In the genomic region with DNA sequence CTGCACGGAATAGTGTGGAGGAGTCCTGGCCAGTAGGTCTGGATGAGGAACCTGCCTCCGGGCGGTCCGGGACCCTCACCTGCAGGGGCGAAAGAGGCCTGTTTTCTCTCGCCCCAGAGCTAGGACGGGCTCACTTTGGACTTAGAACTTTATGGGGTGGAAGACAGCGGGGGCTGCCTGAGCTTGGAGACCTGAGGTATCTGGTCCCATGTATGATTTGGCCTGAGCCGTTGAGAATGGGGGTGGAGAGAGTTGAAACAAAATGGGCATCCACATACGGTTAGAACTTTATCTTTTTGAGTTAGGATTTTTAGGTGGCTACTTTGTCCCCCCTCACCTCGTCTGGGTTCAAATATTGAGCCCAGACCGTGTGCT, we compare ENCODE assay signal across 2 cellular contexts.
TF ChIP-seq lines count a peak whose summit lies in the region.

No MANE protein-coding gene starts in this region.

TF ChIP-seq in GM23338, 12 proteins besides CTCF, POLR2A, EP300 and RAD21 (continued from another document):
- TF ChIP-seq, protein P1, sequence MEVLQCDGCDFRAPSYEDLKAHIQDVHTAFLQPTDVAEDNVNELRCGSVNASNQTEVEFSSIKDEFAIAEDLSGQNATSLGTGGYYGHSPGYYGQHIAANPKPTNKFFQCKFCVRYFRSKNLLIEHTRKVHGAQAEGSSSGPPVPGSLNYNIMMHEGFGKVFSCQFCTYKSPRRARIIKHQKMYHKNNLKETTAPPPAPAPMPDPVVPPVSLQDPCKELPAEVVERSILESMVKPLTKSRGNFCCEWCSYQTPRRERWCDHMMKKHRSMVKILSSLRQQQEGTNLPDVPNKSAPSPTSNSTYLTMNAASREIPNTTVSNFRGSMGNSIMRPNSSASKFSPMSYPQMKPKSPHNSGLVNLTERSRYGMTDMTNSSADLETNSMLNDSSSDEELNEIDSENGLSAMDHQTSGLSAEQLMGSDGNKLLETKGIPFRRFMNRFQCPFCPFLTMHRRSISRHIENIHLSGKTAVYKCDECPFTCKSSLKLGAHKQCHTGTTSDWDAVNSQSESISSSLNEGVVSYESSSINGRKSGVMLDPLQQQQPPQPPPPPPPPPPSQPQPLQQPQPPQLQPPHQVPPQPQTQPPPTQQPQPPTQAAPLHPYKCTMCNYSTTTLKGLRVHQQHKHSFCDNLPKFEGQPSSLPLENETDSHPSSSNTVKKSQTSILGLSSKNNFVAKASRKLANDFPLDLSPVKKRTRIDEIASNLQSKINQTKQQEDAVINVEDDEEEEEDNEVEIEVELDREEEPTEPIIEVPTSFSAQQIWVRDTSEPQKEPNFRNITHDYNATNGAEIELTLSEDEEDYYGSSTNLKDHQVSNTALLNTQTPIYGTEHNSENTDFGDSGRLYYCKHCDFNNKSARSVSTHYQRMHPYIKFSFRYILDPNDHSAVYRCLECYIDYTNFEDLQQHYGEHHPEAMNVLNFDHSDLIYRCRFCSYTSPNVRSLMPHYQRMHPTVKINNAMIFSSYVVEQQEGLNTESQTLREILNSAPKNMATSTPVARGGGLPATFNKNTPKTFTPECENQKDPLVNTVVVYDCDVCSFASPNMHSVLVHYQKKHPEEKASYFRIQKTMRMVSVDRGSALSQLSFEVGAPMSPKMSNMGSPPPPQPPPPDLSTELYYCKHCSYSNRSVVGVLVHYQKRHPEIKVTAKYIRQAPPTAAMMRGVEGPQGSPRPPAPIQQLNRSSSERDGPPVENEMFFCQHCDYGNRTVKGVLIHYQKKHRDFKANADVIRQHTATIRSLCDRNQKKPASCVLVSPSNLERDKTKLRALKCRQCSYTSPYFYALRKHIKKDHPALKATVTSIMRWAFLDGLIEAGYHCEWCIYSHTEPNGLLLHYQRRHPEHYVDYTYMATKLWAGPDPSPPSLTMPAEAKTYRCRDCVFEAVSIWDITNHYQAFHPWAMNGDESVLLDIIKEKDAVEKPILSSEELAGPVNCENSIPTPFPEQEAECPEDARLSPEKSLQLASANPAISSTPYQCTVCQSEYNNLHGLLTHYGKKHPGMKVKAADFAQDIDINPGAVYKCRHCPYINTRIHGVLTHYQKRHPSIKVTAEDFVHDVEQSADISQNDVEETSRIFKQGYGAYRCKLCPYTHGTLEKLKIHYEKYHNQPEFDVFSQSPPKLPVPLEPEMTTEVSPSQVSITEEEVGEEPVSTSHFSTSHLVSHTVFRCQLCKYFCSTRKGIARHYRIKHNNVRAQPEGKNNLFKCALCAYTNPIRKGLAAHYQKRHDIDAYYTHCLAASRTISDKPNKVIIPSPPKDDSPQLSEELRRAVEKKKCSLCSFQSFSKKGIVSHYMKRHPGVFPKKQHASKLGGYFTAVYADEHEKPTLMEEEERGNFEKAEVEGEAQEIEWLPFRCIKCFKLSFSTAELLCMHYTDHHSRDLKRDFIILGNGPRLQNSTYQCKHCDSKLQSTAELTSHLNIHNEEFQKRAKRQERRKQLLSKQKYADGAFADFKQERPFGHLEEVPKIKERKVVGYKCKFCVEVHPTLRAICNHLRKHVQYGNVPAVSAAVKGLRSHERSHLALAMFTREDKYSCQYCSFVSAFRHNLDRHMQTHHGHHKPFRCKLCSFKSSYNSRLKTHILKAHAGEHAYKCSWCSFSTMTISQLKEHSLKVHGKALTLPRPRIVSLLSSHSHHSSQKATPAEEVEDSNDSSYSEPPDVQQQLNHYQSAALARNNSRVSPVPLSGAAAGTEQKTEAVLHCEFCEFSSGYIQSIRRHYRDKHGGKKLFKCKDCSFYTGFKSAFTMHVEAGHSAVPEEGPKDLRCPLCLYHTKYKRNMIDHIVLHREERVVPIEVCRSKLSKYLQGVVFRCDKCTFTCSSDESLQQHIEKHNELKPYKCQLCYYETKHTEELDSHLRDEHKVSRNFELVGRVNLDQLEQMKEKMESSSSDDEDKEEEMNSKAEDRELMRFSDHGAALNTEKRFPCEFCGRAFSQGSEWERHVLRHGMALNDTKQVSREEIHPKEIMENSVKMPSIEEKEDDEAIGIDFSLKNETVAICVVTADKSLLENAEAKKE (CRISPR knock-in tag; IDR thresholded peaks at IDR 0.05), result no peak
- TF ChIP-seq EZH2phosphoT487 (IDR thresholded peaks at IDR 0.05; ENCODE audit: unreplicated experiment) (no peak), STAT1 (IDR thresholded peaks at IDR 0.05; ENCODE audit: unreplicated experiment) (no peak), EZH2 (IDR thresholded peaks at IDR 0.05; ENCODE audit: low read depth, unreplicated experiment) (no peak), ZNF331 (CRISPR knock-in tag; IDR thresholded peaks at IDR 0.05; ENCODE audit: low read depth) (no peak), ZNF114 (CRISPR knock-in tag; IDR thresholded peaks at IDR 0.05) (no peak)
- TF ChIP-seq, protein P2, sequence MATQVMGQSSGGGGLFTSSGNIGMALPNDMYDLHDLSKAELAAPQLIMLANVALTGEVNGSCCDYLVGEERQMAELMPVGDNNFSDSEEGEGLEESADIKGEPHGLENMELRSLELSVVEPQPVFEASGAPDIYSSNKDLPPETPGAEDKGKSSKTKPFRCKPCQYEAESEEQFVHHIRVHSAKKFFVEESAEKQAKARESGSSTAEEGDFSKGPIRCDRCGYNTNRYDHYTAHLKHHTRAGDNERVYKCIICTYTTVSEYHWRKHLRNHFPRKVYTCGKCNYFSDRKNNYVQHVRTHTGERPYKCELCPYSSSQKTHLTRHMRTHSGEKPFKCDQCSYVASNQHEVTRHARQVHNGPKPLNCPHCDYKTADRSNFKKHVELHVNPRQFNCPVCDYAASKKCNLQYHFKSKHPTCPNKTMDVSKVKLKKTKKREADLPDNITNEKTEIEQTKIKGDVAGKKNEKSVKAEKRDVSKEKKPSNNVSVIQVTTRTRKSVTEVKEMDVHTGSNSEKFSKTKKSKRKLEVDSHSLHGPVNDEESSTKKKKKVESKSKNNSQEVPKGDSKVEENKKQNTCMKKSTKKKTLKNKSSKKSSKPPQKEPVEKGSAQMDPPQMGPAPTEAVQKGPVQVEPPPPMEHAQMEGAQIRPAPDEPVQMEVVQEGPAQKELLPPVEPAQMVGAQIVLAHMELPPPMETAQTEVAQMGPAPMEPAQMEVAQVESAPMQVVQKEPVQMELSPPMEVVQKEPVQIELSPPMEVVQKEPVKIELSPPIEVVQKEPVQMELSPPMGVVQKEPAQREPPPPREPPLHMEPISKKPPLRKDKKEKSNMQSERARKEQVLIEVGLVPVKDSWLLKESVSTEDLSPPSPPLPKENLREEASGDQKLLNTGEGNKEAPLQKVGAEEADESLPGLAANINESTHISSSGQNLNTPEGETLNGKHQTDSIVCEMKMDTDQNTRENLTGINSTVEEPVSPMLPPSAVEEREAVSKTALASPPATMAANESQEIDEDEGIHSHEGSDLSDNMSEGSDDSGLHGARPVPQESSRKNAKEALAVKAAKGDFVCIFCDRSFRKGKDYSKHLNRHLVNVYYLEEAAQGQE (IDR thresholded peaks at IDR 0.05; ENCODE audit: unreplicated experiment), result no peak
- TF ChIP-seq, protein P3, sequence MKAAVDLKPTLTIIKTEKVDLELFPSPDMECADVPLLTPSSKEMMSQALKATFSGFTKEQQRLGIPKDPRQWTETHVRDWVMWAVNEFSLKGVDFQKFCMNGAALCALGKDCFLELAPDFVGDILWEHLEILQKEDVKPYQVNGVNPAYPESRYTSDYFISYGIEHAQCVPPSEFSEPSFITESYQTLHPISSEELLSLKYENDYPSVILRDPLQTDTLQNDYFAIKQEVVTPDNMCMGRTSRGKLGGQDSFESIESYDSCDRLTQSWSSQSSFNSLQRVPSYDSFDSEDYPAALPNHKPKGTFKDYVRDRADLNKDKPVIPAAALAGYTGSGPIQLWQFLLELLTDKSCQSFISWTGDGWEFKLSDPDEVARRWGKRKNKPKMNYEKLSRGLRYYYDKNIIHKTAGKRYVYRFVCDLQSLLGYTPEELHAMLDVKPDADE (IDR thresholded peaks at IDR 0.05), result no peak

TF ChIP-seq in endothelial cell of umbilical vein, 7 proteins besides CTCF, POLR2A, EP300 and RAD21 (continued from another document):
- TF ChIP-seq EZH2 (IDR thresholded peaks at IDR 0.05; ENCODE audit: borderline replicate concordance, low read depth, low read length, severe bottlenecking), result no peak
- TF ChIP-seq POLR2AphosphoS5 (IDR thresholded peaks at IDR 0.05; ENCODE audit: insufficient read depth, low read depth, low read length), result no peak
